Comparison of ENCODE assay signal across 13 cellular contexts in the genomic region with DNA sequence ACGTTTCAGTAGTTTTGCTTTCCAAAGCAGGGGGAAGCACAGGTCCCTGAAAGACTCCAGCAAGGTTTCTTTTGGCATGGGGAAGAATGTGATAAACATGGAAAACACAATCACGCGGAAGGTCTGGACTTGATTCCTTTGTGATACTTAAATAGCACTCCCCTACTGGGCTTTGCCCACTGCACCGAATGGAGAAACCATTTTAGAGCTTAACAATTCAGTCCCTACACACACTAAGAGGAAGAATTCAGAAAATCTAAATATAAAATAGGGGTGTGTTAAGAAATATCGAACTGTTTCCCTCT.
DNase-seq lines count a peak whose midpoint lies in the region; ATAC-seq and TF ChIP-seq lines count a peak whose summit lies in the region.
"Had no signal": no experiment of that assay in that cellular context is flagged by ENCODE, and none has a peak within 500 bp of the region (broad histone marks: within the 10 kb centered on the region; RNA-seq: fewer than 3 reads in every experiment).

No MANE protein-coding gene starts in this region.

- CTCF ChIA-PET in activated CD4-positive, alpha-beta T cell treated with anti-CD3 and anti-CD28 coated beads, Interleukin-2, amount 10 ng/mL, durations not matched to agents 7 days and 5 days (lab: Charles Lee), result no interaction called here

- H3K4me1 Mint-ChIP-seq in glutamatergic neuron (ENCODE audit: low read depth, unreplicated experiment), result peaks cover 28% of the 10 kb centered on the region
- no peaks in the 10 kb centered on the region for H3K4me1 Mint-ChIP-seq in activated CD4-positive, alpha-beta T cell treated with anti-CD3 and anti-CD28 coated beads, Interleukin-2, amount 10 ng/mL, durations not matched to agents 7 days and 5 days

- DNase-seq in cardiac muscle cell (ENCODE audit: low read depth in 1 of 2, low spot score in 1 of 2), result no peak
- DNase-seq in left cardiac atrium, result no peak
- peak; percentile 61 for DNase-seq in astrocyte of the spinal cord (ENCODE audit: low read depth, low spot score)
- no peak for DNase-seq in lower lobe of right lung
- DNase-seq in aorta, result no peak
- DNase-seq in glutamatergic neuron, result no peak
- no peak for DNase-seq in activated CD4-positive, alpha-beta T cell treated with anti-CD3 and anti-CD28 coated beads, Interleukin-2, amount 10 ng/mL, durations not matched to agents 7 days and 5 days
- DNase-seq: DMS79, NCI-H1048, pancreas, transverse colon had no signal

- H3K27me3 ChIP-seq in cardiac muscle cell, result no peaks in the 10 kb centered on the region
- H3K27me3 ChIP-seq in lower lobe of right lung (ENCODE audit: low read depth), result no peaks in the 10 kb centered on the region
- H3K27me3 ChIP-seq in aorta (ENCODE audit: control insufficient read depth in 1 of 2, insufficient read depth in 2 of 2, low read length in 1 of 2), result no peaks in the 10 kb centered on the region
- H3K27me3 ChIP-seq: pancreas, transverse colon had no signal

- no peak for ATAC-seq in left cardiac atrium
- peak in 1 of 2 donors; percentile 19 for ATAC-seq in lower lobe of right lung
- ATAC-seq in aorta (ENCODE audit: low FRiP score), result no peak
- ATAC-seq in GM21515 (IDR thresholded peaks at IDR 0.05; ENCODE audit: unreplicated experiment), result no peak
- ATAC-seq: pancreas had no signal

- H3K9me3 ChIP-seq in cardiac muscle cell (ENCODE audit: low read depth) (no peaks in the 10 kb centered on the region), lower lobe of right lung (no peaks in the 10 kb centered on the region), aorta (ENCODE audit: control insufficient read depth, low read length) (no peaks in the 10 kb centered on the region)
- H3K9me3 ChIP-seq: pancreas, transverse colon had no signal

- intact Hi-C loops in left cardiac atrium (cut with DNase I), result no loop called here
- intact Hi-C loops in lower lobe of right lung (cut with DNase I), result no loop called here
- intact Hi-C loops in aorta (cut with DNase I), result no loop called here

- H3K4me1 ChIP-seq in cardiac muscle cell (ENCODE audit: low read depth) (peaks cover 18% of the 10 kb centered on the region), lower lobe of right lung (peaks cover 5% of the 10 kb centered on the region), aorta (ENCODE audit: control insufficient read depth in 1 of 2, insufficient read depth in 2 of 2, low read length in 2 of 2) (no peaks in the 10 kb centered on the region)
- H3K4me1 ChIP-seq: pancreas had no signal

- H3K4me3 Mint-ChIP-seq in glutamatergic neuron (ENCODE audit: unreplicated experiment), result no peak overlapping the region
- H3K4me3 Mint-ChIP-seq in activated CD4-positive, alpha-beta T cell treated with anti-CD3 and anti-CD28 coated beads, Interleukin-2, amount 10 ng/mL, durations not matched to agents 7 days and 5 days, result no peak overlapping the region

- 2 to 7% methylated on average over 5 of the region's 5 CpGs for WGBS in aorta, 2 donors

- H3K9me3 Mint-ChIP-seq in glutamatergic neuron (ENCODE audit: unreplicated experiment), result no peaks in the 10 kb centered on the region
- H3K9me3 Mint-ChIP-seq in activated CD4-positive, alpha-beta T cell treated with anti-CD3 and anti-CD28 coated beads, Interleukin-2, amount 10 ng/mL, durations not matched to agents 7 days and 5 days, result no peaks in the 10 kb centered on the region

- H3K4me3 ChIP-seq in cardiac muscle cell (peak overlapping the region; percentile 27), astrocyte of the spinal cord (ENCODE audit: low read depth, low read length) (peak overlapping the region; percentile 53), lower lobe of right lung (peak overlapping the region; percentile 44), aorta (ENCODE audit: low read length in 2 of 2) (peak overlapping the region; percentile 36 to 82)
- H3K4me3 ChIP-seq: lung had no signal

- in situ Hi-C loops in astrocyte of the spinal cord (cut with HindIII; ENCODE audit: low sequenced_read_pairs), result no loop called here

- no peak overlapping the region for H3K27ac Mint-ChIP-seq in glutamatergic neuron (ENCODE audit: unreplicated experiment)
- H3K27ac Mint-ChIP-seq in activated CD4-positive, alpha-beta T cell treated with anti-CD3 and anti-CD28 coated beads, Interleukin-2, amount 10 ng/mL, durations not matched to agents 7 days and 5 days, result no peak overlapping the region

- H3K36me3 ChIP-seq in cardiac muscle cell (no peaks in the 10 kb centered on the region), lower lobe of right lung (no peaks in the 10 kb centered on the region), aorta (ENCODE audit: control insufficient read depth in 1 of 2, insufficient read depth in 2 of 2, low read length in 1 of 2) (no peaks in the 10 kb centered on the region)
- H3K36me3 ChIP-seq: pancreas, transverse colon had no signal

- H3K36me3 Mint-ChIP-seq in glutamatergic neuron (ENCODE audit: unreplicated experiment), result no peaks in the 10 kb centered on the region
- H3K36me3 Mint-ChIP-seq in activated CD4-positive, alpha-beta T cell treated with anti-CD3 and anti-CD28 coated beads, Interleukin-2, amount 10 ng/mL, durations not matched to agents 7 days and 5 days (ENCODE audit: low read depth), result no peaks in the 10 kb centered on the region

- POLR2A ChIA-PET in activated CD4-positive, alpha-beta T cell treated with anti-CD3 and anti-CD28 coated beads, Interleukin-2, amount 10 ng/mL, durations not matched to agents 7 days and 5 days (lab: Charles Lee), result no interaction called here

- no peak overlapping the region for H3K27ac ChIP-seq in cardiac muscle cell
- peak overlapping the region; percentile 69 for H3K27ac ChIP-seq in lower lobe of right lung
- no peak overlapping the region for H3K27ac ChIP-seq in aorta (ENCODE audit: low read depth in 1 of 2, low read length in 2 of 2)

- H3K27me3 Mint-ChIP-seq in glutamatergic neuron (ENCODE audit: unreplicated experiment), result no peaks in the 10 kb centered on the region
- H3K27me3 Mint-ChIP-seq in activated CD4-positive, alpha-beta T cell treated with anti-CD3 and anti-CD28 coated beads, Interleukin-2, amount 10 ng/mL, durations not matched to agents 7 days and 5 days, result peaks cover 19% of the 10 kb centered on the region

- no peak for TF ChIP-seq CTCF in cardiac muscle cell (IDR thresholded peaks at IDR 0.05; ENCODE audit: low read depth, low read length)
- no peak for TF ChIP-seq CTCF in astrocyte of the spinal cord (IDR thresholded peaks at IDR 0.05; ENCODE audit: low read depth, low read length)
- no peak for TF ChIP-seq CTCF in lower lobe of right lung (IDR thresholded peaks at IDR 0.05)
- no peak for TF ChIP-seq CTCF in glutamatergic neuron (IDR thresholded peaks at IDR 0.05; ENCODE audit: partially characterized antibody, unreplicated experiment)
